Comparison of ENCODE assay signal across 8 cellular contexts in genomic region chr14:58749066-58749669, GRCh38.
DNase-seq lines count a peak whose midpoint lies in the region; ATAC-seq and TF ChIP-seq lines count a peak whose summit lies in the region.

No MANE protein-coding gene starts in this region.

- no peaks in the 10 kb centered on the region for H3K36me3 ChIP-seq in gastroesophageal sphincter
- H3K36me3 ChIP-seq in stomach smooth muscle (ENCODE audit: control insufficient read depth in 2 of 2, insufficient read depth in 2 of 2, low read length in 2 of 2): no peaks in the 10 kb centered on the region

- H3K27ac Mint-ChIP-seq in activated T-cell treated with anti-CD3 and anti-CD28 coated beads, Interleukin-2, amount 50 U/mL, for 24 hours: no peak overlapping the region

- H3K27ac ChIP-seq in gastroesophageal sphincter (no peak overlapping the region), stomach smooth muscle (ENCODE audit: low read length) (no peak overlapping the region)

- H3K4me1 Mint-ChIP-seq in activated T-cell treated with anti-CD3 and anti-CD28 coated beads, Interleukin-2, amount 50 U/mL, for 24 hours (ENCODE audit: low read depth): peaks cover 10% of the 10 kb centered on the region

- no peak overlapping the region for H3K4me3 Mint-ChIP-seq in activated T-cell treated with anti-CD3 and anti-CD28 coated beads, Interleukin-2, amount 50 U/mL, for 24 hours

- no peaks in the 10 kb centered on the region for H3K9me3 Mint-ChIP-seq in activated T-cell treated with anti-CD3 and anti-CD28 coated beads, Interleukin-2, amount 50 U/mL, for 24 hours

- no peak for TF ChIP-seq CTCF in gastroesophageal sphincter (IDR thresholded peaks at IDR 0.05)

- H3K4me3 ChIP-seq in gastroesophageal sphincter: no peak overlapping the region
- peak overlapping the region; percentile 1 to 6 for H3K4me3 ChIP-seq in stomach smooth muscle (ENCODE audit: low read length in 2 of 2)

- H3K9ac ChIP-seq in stomach smooth muscle (ENCODE audit: low read length in 2 of 2): no peak overlapping the region

- WGBS in gastroesophageal sphincter (ENCODE audit: low coverage in 1 of 2), 2 donors: 43 to 64% methylated on average over 4 to 5 of the region's 5 CpGs

- peak; percentile 85 for ATAC-seq in GM21423 (IDR thresholded peaks at IDR 0.05; ENCODE audit: unreplicated experiment)
- peak; percentile 79 for ATAC-seq in HG03521 (IDR thresholded peaks at IDR 0.05; ENCODE audit: unreplicated experiment)
- peak; percentile 82 for ATAC-seq in SK-N-SH treated with all-trans-retinoic acid at 6 μM for 48 hours
- peak; percentile 21 for ATAC-seq in gastroesophageal sphincter

- H3K9me3 ChIP-seq in gastroesophageal sphincter: no peaks in the 10 kb centered on the region
- H3K9me3 ChIP-seq in stomach smooth muscle (ENCODE audit: control insufficient read depth in 2 of 2, low read length in 2 of 2): no peaks in the 10 kb centered on the region

- TF ChIP-seq POLR2A in gastroesophageal sphincter (IDR thresholded peaks at IDR 0.05): no peak

- H3K4me1 ChIP-seq in gastroesophageal sphincter (peaks cover 3 to 26% (median 8%) of the 10 kb centered on the region in 3 donors), stomach smooth muscle (ENCODE audit: control insufficient read depth, insufficient read depth, low read length) (peaks cover 19% of the 10 kb centered on the region)

- no peaks in the 10 kb centered on the region for H3K36me3 Mint-ChIP-seq in activated T-cell treated with anti-CD3 and anti-CD28 coated beads, Interleukin-2, amount 50 U/mL, for 24 hours (ENCODE audit: low read depth)

- no peak for TF ChIP-seq EP300 in gastroesophageal sphincter (IDR thresholded peaks at IDR 0.05)

- H3K27me3 Mint-ChIP-seq in activated T-cell treated with anti-CD3 and anti-CD28 coated beads, Interleukin-2, amount 50 U/mL, for 24 hours: no peaks in the 10 kb centered on the region

- H3K27me3 ChIP-seq in gastroesophageal sphincter (no peaks in the 10 kb centered on the region), stomach smooth muscle (ENCODE audit: control insufficient read depth in 1 of 2, insufficient read depth in 2 of 2, low read length in 2 of 2) (no peaks in the 10 kb centered on the region)

- DNase-seq in activated T-cell treated with anti-CD3 and anti-CD28 coated beads, Interleukin-2, amount 50 U/mL, for 48 hours: peak; percentile 34 to 46
- DNase-seq in activated T-cell treated with anti-CD3 and anti-CD28 coated beads, Interleukin-2, amount 50 U/mL, for 24 hours: no peak
- no peak for DNase-seq in NCI-H524 treated with DMSO at 0.1 percent for 48 hours (lab: John Stamatoyannopoulos, UW)

TF ChIP-seq in SK-N-SH treated with all-trans-retinoic acid at 6 μM for 48 hours, 23 proteins besides CTCF, POLR2A, EP300 and RAD21:
- no peak for TF ChIP-seq ZC3H10 (CRISPR knock-in tag; IDR thresholded peaks at IDR 0.05)
- TF ChIP-seq TOX (CRISPR knock-in tag; IDR thresholded peaks at IDR 0.05; ENCODE audit: borderline replicate concordance): peak; percentile 62; the same call in 1 of the 2 replicates
- peak; percentile 70 for TF ChIP-seq ISL1 (CRISPR knock-in tag; IDR thresholded peaks at IDR 0.05)
- TF ChIP-seq ZNF565 (CRISPR knock-in tag; conservative IDR thresholded peaks at IDR 0.05; ENCODE audit: low read depth): no peak
- TF ChIP-seq ZFP3 (CRISPR knock-in tag; IDR thresholded peaks at IDR 0.05): 0 out of 2 replicates have a peak, but pooled peaks have one; percentile 69
- TF ChIP-seq CSRNP3 (CRISPR knock-in tag; IDR thresholded peaks at IDR 0.05): no peak
- peak; percentile 65; the same call in 1 of the 2 replicates for TF ChIP-seq ZNF8 (CRISPR knock-in tag; IDR thresholded peaks at IDR 0.05)
- TF ChIP-seq BACH2 (CRISPR knock-in tag; IDR thresholded peaks at IDR 0.05; ENCODE audit: borderline replicate concordance): no peak
- no peak for TF ChIP-seq POU6F1 (CRISPR knock-in tag; IDR thresholded peaks at IDR 0.05; ENCODE audit: borderline replicate concordance, low read depth)
TF ChIP-seq in SK-N-SH treated with all-trans-retinoic acid at 6 μM for 48 hours: peak in this region for 4.

Comparison
In these comparisons a context has a peak if more than half of its experiments do, and no peak if none do; other contexts are left out.
1. DNase-seq: peak in activated T-cell treated with anti-CD3 and anti-CD28 coated beads, Interleukin-2, amount 50 U/mL, for 48 hours (2 of 2); none in activated T-cell treated with anti-CD3 and anti-CD28 coated beads, Interleukin-2, amount 50 U/mL, for 24 hours (single experiment) and NCI-H524 treated with DMSO at 0.1 percent for 48 hours (single experiment).
2. ATAC-seq: peak in every context shown above with its lines; median percentile 85 in GM21423; 82 in SK-N-SH treated with all-trans-retinoic acid at 6 μM for 48 hours; 79 in HG03521; 21 in gastroesophageal sphincter.
3. H3K4me3 ChIP-seq: peak in stomach smooth muscle (2 of 2); none in gastroesophageal sphincter (0 of 2).